ENCODE assay signal across 15 cellular contexts in genomic region chr2:16475581-16475980, GRCh38.
"Had no signal": no experiment of that assay in that cellular context is flagged by ENCODE, and none has a peak within 500 bp of the region (broad histone marks: within the 10 kb centered on the region; RNA-seq: fewer than 3 reads in every experiment).

No MANE protein-coding gene starts in this region.

- DNase-seq: activated CD4-positive, alpha-beta memory T cell treated with anti-CD3 and anti-CD28 coated beads, Interleukin-2, amount 10 ng/mL, durations not matched to agents 7 days and 5 days; activated CD4-positive, alpha-beta T cell treated with anti-CD3 and anti-CD28 coated beads for 36 hours; activated gamma-delta T cell; activated T-cell treated with anti-CD3 and anti-CD28 coated beads, Interleukin-2, amount 50 U/mL, for 48 hours; anterior cingulate cortex; effector CD8-positive, alpha-beta T cell; hippocampal formation; mesenchymal stem cell; nephron progenitor cell; stimulated activated CD4-positive, alpha-beta T cell treated with anti-CD3 and anti-CD28 coated beads, Interleukin-4, amount 100 ng/mL, for 1 hour had no signal

- H3K9me3 Mint-ChIP-seq: activated CD4-positive, alpha-beta memory T cell treated with anti-CD3 and anti-CD28 coated beads, Interleukin-2, amount 10 ng/mL, durations not matched to agents 7 days and 5 days; stimulated activated naive CD8-positive, alpha-beta T cell treated with anti-CD3 and anti-CD28 coated beads, Interleukin-15, Interleukin-2, amounts not matched to agents 100 ng/mL and 50 ng/mL, for 24 hours had no signal

- H3K4me1 Mint-ChIP-seq: activated CD4-positive, alpha-beta memory T cell treated with anti-CD3 and anti-CD28 coated beads, Interleukin-2, amount 10 ng/mL, durations not matched to agents 7 days and 5 days had no signal

- H3K27me3 ChIP-seq: cardiac muscle cell had no signal

- ATAC-seq: activated CD4-positive, alpha-beta T cell treated with anti-CD3 and anti-CD28 coated beads for 36 hours; left lobe of liver had no signal

- H3K27ac ChIP-seq: cardiac muscle cell, VCaP had no signal

- H3K36me3 ChIP-seq: cardiac muscle cell had no signal

- H3K4me3 ChIP-seq: cardiac muscle cell had no signal

- H3K27ac Mint-ChIP-seq: activated CD4-positive, alpha-beta memory T cell treated with anti-CD3 and anti-CD28 coated beads, Interleukin-2, amount 10 ng/mL, durations not matched to agents 7 days and 5 days; activated CD4-positive, alpha-beta T cell treated with anti-CD3 and anti-CD28 coated beads for 36 hours; activated naive CD8-positive, alpha-beta T cell; nephron progenitor cell; stimulated activated naive CD8-positive, alpha-beta T cell treated with anti-CD3 and anti-CD28 coated beads, Interleukin-15, Interleukin-2, amounts not matched to agents 100 ng/mL and 50 ng/mL, for 24 hours had no signal

- H3K4me3 Mint-ChIP-seq: activated CD4-positive, alpha-beta memory T cell treated with anti-CD3 and anti-CD28 coated beads, Interleukin-2, amount 10 ng/mL, durations not matched to agents 7 days and 5 days; activated CD4-positive, alpha-beta T cell treated with anti-CD3 and anti-CD28 coated beads for 36 hours; activated naive CD8-positive, alpha-beta T cell; nephron progenitor cell; stimulated activated naive CD8-positive, alpha-beta T cell treated with anti-CD3 and anti-CD28 coated beads, Interleukin-15, Interleukin-2, amounts not matched to agents 100 ng/mL and 50 ng/mL, for 24 hours had no signal

- H3K27me3 Mint-ChIP-seq: activated naive CD8-positive, alpha-beta T cell had no signal

- H3K36me3 Mint-ChIP-seq: activated naive CD8-positive, alpha-beta T cell had no signal
